In the genomic region with DNA sequence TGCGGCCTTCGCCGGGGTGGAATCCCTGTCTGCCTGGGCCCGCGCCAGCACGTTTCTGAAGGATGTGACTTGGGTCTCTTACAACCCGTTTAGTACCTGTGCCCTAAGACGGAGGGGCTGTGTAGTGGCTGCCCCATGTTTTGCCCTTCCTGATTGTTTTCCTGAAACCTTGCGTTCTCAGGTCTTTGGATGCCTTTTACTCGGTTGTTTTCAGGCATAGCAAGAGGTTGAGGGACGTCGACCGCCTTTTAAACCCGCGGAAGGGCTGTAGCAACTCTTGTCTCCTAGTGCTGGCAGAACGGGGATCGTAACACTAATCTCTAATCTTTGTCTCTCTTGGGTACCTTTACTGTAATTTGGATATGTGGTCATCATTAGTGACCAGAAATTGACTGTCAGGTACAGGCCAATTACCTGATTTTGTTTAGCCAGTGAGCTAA, we compare ENCODE assay signal across 8 cellular contexts. TPM values are rescaled to one million over a fixed set of nuclear protein-coding genes. Genes with fewer than 3 reads are reported as not detected.
DNase-seq lines count a peak whose midpoint lies in the region; ATAC-seq and TF ChIP-seq lines count a peak whose summit lies in the region.

No MANE protein-coding gene starts in this region.

- peaks cover 8 to 20% of the 10 kb centered on the region in 2 experiments; a peak in 4 of 5 replicates for H3K9me3 Mint-ChIP-seq in H9

- peak overlapping the region; percentile 89 for H3K9ac ChIP-seq in H9 (ENCODE audit: extremely low read depth, insufficient read length, low read length)

- H3K4ac ChIP-seq in H9 (ENCODE audit: low read depth, low read length): no peak overlapping the region

- H3K14ac ChIP-seq in H9 (ENCODE audit: insufficient read depth, low read length): peak overlapping the region; percentile 93

- H2AFZ ChIP-seq in H9 (ENCODE audit: low read length): no peak overlapping the region

- H4K5ac ChIP-seq in H9 (ENCODE audit: insufficient read length, low read depth, low read length): peak overlapping the region; percentile 64

- peaks cover 0 to 17% (median 8%) of the 10 kb centered on the region in 3 experiments; a peak in 5 of 7 replicates for H3K36me3 Mint-ChIP-seq in H9 (ENCODE audit: insufficient read depth in 1 of 3, low read depth in 3 of 3)

- H4K91ac ChIP-seq in H9 (ENCODE audit: insufficient read length, low read depth, low read length): no peak overlapping the region

- no peak for ATAC-seq in HG03139 (IDR thresholded peaks at IDR 0.05; ENCODE audit: unreplicated experiment)

- no peaks in the 10 kb centered on the region; the same call in 1 of the 2 replicates for H3K27me3 ChIP-seq in H9 (ENCODE audit: insufficient read depth, low read length)

- H4K20me1 ChIP-seq in H9 (ENCODE audit: control insufficient read depth, insufficient read depth, insufficient read length): no peaks in the 10 kb centered on the region

- peak overlapping the region; percentile 84 for H3K4me2 ChIP-seq in H9 (ENCODE audit: insufficient read depth, insufficient read length, low read length)

- no peak overlapping the region for H2BK5ac ChIP-seq in H9 (ENCODE audit: insufficient read length, low read length)

- H3K9me3 ChIP-seq in H9 (ENCODE audit: control insufficient read depth, low read depth, low read length): peaks cover 2% of the 10 kb centered on the region

- WGBS in H9 (ENCODE audit: extremely low coverage, insufficient read length, low lambda C conversion rate): no CpG with 5 or more reads among the region's 17 CpGs

- H3K27ac Mint-ChIP-seq in H9: peak overlapping the region; percentile 70 to 97 (median 91); a peak in 6 of 7 replicates

- H2BK120ac ChIP-seq in H9 (ENCODE audit: low read depth, low read length, poor library complexity, severe bottlenecking): no peak overlapping the region

- H2BK20ac ChIP-seq in H9 (ENCODE audit: low read depth, low read length, poor library complexity, severe bottlenecking): no peak overlapping the region

- peak overlapping the region; percentile 86 for H4K8ac ChIP-seq in H9 (replicated peaks; ENCODE audit: insufficient read length, low read depth, low read length)

- peaks cover 17% of the 10 kb centered on the region for H3K23me2 ChIP-seq in H9 (ENCODE audit: insufficient read length, low read depth, low read length, poor library complexity, severe bottlenecking)

- no peaks in the 10 kb centered on the region for H3K4me1 ChIP-seq in H9 (ENCODE audit: insufficient read depth, low read length)

- H3K79me1 ChIP-seq in H9 (ENCODE audit: insufficient read depth, low read depth, low read length, poor library complexity, severe bottlenecking): no peaks in the 10 kb centered on the region

- H3T11ph ChIP-seq in H9 (ENCODE audit: low read length): no peak overlapping the region

- peaks cover 30 to 32% of the 10 kb centered on the region in 2 experiments for H3K4me1 Mint-ChIP-seq in H9

- DNase-seq in H9 (no peak), RWPE1 (ENCODE audit: low spot score) (peak; percentile 38), epithelial cell of prostate (ENCODE audit: low read depth, low spot score) (no peak), pons (ENCODE audit: low spot score) (peak; percentile 25), NCI-H526 treated with DMSO at 0.1 percent for 48 hours (lab: John Stamatoyannopoulos, UW) (no peak), cerebellum (ENCODE audit: low spot score) (no peak)
- no peak for DNase-seq in stimulated activated CD4-positive, alpha-beta T cell treated with anti-CD3 and anti-CD28 coated beads, Interleukin-2, amount 100 ng/mL, for 24 hours

- H2BK12ac ChIP-seq in H9 (ENCODE audit: insufficient read length, low read depth, low read length): peak overlapping the region; percentile 55

- POLR2A ChIA-PET in RWPE1 (lab: Yijun Ruan, JAX; ENCODE audit: low non-redundant PET): no interaction called here

- H3K27me3 Mint-ChIP-seq in H9 (ENCODE audit: low read depth): peaks cover 15% of the 10 kb centered on the region

- H3K27ac ChIP-seq in H9 (ENCODE audit: insufficient read length, low read depth, low read length): no peak overlapping the region
- H3K27ac ChIP-seq in RWPE1: peak overlapping the region; percentile 99
- H3K27ac ChIP-seq in epithelial cell of prostate: peak overlapping the region; percentile 96

- no peak overlapping the region for H3K23ac ChIP-seq in H9 (ENCODE audit: insufficient read length, low read depth, low read length)

- CTCF ChIA-PET in RWPE1 (lab: Yijun Ruan, JAX): no interaction called here

- H3K18ac ChIP-seq in H9 (ENCODE audit: insufficient read length, low read depth, low read length): peak overlapping the region; percentile 88

- H2AK5ac ChIP-seq in H9 (ENCODE audit: insufficient read length, low read length): no peak overlapping the region

- H2BK15ac ChIP-seq in H9 (ENCODE audit: low read depth, low read length): 0 out of 2 replicates have a peak overlapping the region, but pooled peaks have one; percentile 34

- H3K56ac ChIP-seq in H9 (ENCODE audit: insufficient read length, low read depth, low read length): no peak overlapping the region

- peak overlapping the region; percentile 83 to 84 for H3K4me3 Mint-ChIP-seq in H9

- TF ChIP-seq CTCF in H9 (conservative IDR thresholded peaks at IDR 0.05) (no peak), RWPE1 (conservative IDR thresholded peaks at IDR 0.05; ENCODE audit: low read depth) (no peak)

- H3K79me2 ChIP-seq in H9 (ENCODE audit: insufficient read depth, low read length): peaks cover 2% of the 10 kb centered on the region; the same call in 1 of the 2 replicates

RNA-seq across cellular contexts. Expression of a gene that starts 0.7 kb away (rescaled TPM):
- 7.0 and 7.1 TPM in 2 replicates for total RNA-seq in H9 (2021)
- 4.0 TPM for total RNA-seq in cerebellum

RNA-seq across cellular contexts. Expression of a gene that starts 39.2 kb away (rescaled TPM):
- total RNA-seq in H9 (2021) (29.2 and 34.3 TPM in 2 replicates), cerebellum (26.9 TPM)

Comparison
In these comparisons a context has a peak if more than half of its experiments do, and no peak if none do; other contexts are left out.
1. DNase-seq: peak in RWPE1 (single experiment) and pons (single experiment); none in H9 (single experiment), epithelial cell of prostate (single experiment), stimulated activated CD4-positive, alpha-beta T cell treated with anti-CD3 and anti-CD28 coated beads, Interleukin-2, amount 100 ng/mL, for 24 hours (0 of 2), NCI-H526 treated with DMSO at 0.1 percent for 48 hours (single experiment) and cerebellum (single experiment).